33 cellular contexts compared by ENCODE assay signal in genomic region chr18:45112682-45113081, GRCh38.
"Had no signal": no experiment of that assay in that cellular context is flagged by ENCODE, and none has a peak within 500 bp of the region (broad histone marks: within the 10 kb centered on the region; RNA-seq: fewer than 3 reads in every experiment).

No MANE protein-coding gene starts in this region.

- H3K36me3 ChIP-seq: MG63 had no signal

- H3K4me3 ChIP-seq: MG63 had no signal

- DNase-seq: Kasumi-1, MG63, MM.1S, MV-4-11, NCI-H1048, NCI-H1092, NCI-H1092 treated with DMSO at 0.1 percent for 48 hours, NCI-H1105, NCI-H1105 treated with DMSO at 0.1 percent for 48 hours, NCI-H1417 treated with DMSO at 0.1 percent for 48 hours, NCI-H1436, NCI-H1436 treated with DMSO at 0.1 percent for 48 hours, NCI-H146, NCI-H1694, NCI-H1694 treated with DMSO at 0.1 percent for 48 hours, NCI-H187, NCI-H187 treated with DMSO at 0.1 percent for 48 hours, NCI-H1930, NCI-H2029, NCI-H2029 treated with DMSO at 0.1 percent for 48 hours, NCI-H2081, NCI-H2081 treated with DMSO at 0.1 percent for 48 hours, NCI-H2107, NCI-H2171, NCI-H2171 treated with DMSO at 0.1 percent for 48 hours, NCI-H2227 treated with DMSO at 0.1 percent for 48 hours, NCI-H226, NCI-H345, NCI-H446, NCI-H446 treated with DMSO at 0.1 percent for 48 hours, NCI-H510A, NCI-H510A treated with DMSO at 0.1 percent for 48 hours, NCI-H524 had no signal

- H3K9me3 ChIP-seq: MG63 had no signal
